Comparison of ENCODE assay signal across 8 cellular contexts in the genomic region with DNA sequence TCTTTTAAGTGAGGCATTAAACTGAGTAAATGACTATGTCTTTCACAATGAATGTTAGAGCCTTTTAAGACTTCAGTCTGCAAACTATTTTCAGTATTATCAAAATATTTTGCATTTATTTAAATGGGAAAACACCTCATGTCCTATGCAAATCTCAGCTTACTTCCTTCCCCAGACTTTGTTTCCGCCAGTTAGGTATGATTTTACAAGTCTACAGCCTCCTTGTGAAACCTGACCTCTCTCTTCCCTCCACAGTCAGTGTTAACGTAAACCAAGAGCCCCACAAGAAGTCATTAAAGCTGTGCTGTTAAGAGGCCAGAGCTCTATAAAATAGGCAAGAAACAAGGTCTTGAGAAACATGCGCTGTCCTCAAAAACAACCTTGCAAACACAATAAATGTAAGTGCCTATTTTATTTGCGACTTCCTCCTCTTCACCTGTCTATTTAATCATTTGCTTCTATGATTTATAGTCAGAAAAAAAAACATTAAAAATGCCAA. TPM values are rescaled to one million over a fixed set of nuclear protein-coding genes. Genes with fewer than 3 reads are reported as not detected.
DNase-seq lines count a peak whose midpoint lies in the region; ATAC-seq, FAIRE-seq and TF ChIP-seq lines count a peak whose summit lies in the region.

No MANE protein-coding gene starts in this region.

- no peaks in the 10 kb centered on the region for H3K9me3 ChIP-seq in kidney (ENCODE audit: control insufficient read depth in 1 of 2, low read length in 2 of 2)

- CTCF ChIA-PET in HEK293T (lab: Yijun Ruan, JAX), result no interaction called here

- no peaks in the 10 kb centered on the region for H3K4me1 ChIP-seq in kidney (ENCODE audit: control insufficient read depth in 1 of 2, insufficient read depth in 1 of 2, low read depth in 1 of 2, low read length in 2 of 2)

- POLR2A ChIA-PET in HEK293T (lab: Yijun Ruan, JAX), result no interaction called here

- intact Hi-C loops in kidney (cut with DNase I) (no loop called here), posterior vena cava (cut with DNase I) (no loop called here)

- no peak for FAIRE-seq in kidney (lab: Jason Lieb, UNC)

- H3K4me3 ChIP-seq in kidney (ENCODE audit: low read length in 2 of 2), result no peak overlapping the region

- TF ChIP-seq CTCF in kidney (IDR thresholded peaks at IDR 0.05; ENCODE audit: borderline replicate concordance, extremely low read depth, insufficient read depth), result no peak

- peak; percentile 62 for DNase-seq in HEK293T (ENCODE audit: extremely low spot score)
- DNase-seq in NCI-H1048 (lab: John Stamatoyannopoulos, UW), result peak; percentile 59
- peak; percentile 7 for DNase-seq in kidney tubule cell (ENCODE audit: low spot score)
- DNase-seq in kidney, result no peak
- no peak for DNase-seq in posterior vena cava (ENCODE audit: low spot score)
- DNase-seq in medulla oblongata (ENCODE audit: extremely low spot score), result no peak
- DNase-seq in AG20443 (ENCODE audit: low spot score), result no peak

- H3K9ac ChIP-seq in kidney (ENCODE audit: low read length in 2 of 2), result no peak overlapping the region

- H3K36me3 ChIP-seq in kidney (ENCODE audit: control insufficient read depth in 1 of 2, insufficient read depth in 2 of 2, low read length in 2 of 2), result no peaks in the 10 kb centered on the region

- peak; percentile 93 for ATAC-seq in GM18508 (IDR thresholded peaks at IDR 0.05; ENCODE audit: insufficient read depth, unreplicated experiment)

- H3K27ac ChIP-seq in kidney (ENCODE audit: low read depth in 2 of 2, low read length in 2 of 2), result no peak overlapping the region

TF ChIP-seq in HEK293T, 16 proteins besides CTCF, POLR2A, EP300 and RAD21:
- TF ChIP-seq NFRKB (IDR thresholded peaks at IDR 0.05) (no peak), LEF1 (IDR thresholded peaks at IDR 0.05; ENCODE audit: borderline replicate concordance) (no peak), SUZ12 (IDR thresholded peaks at IDR 0.05) (no peak), ARNT (IDR thresholded peaks at IDR 0.05) (0 out of 2 replicates have a peak, but pooled peaks have one; percentile 51), FOXM1 (IDR thresholded peaks at IDR 0.05; ENCODE audit: borderline replicate concordance) (no peak), TARDBP (IDR thresholded peaks at IDR 0.05) (no peak), L3MBTL2 (conservative IDR thresholded peaks at IDR 0.05) (no peak), BHLHE40 (IDR thresholded peaks at IDR 0.05; ENCODE audit: borderline replicate concordance) (no peak), CTBP1 (IDR thresholded peaks at IDR 0.05; ENCODE audit: borderline replicate concordance) (peak; percentile 93), ZNF384 (IDR thresholded peaks at IDR 0.05) (peak; percentile 73), SP1 (IDR thresholded peaks at IDR 0.05) (no peak), FOXA1 (IDR thresholded peaks at IDR 0.05) (peak; percentile 35; the same call in 1 of the 2 replicates), FOXK2 (IDR thresholded peaks at IDR 0.05) (no peak; the same call in 1 of the 2 replicates)
- TF ChIP-seq, protein P1, sequence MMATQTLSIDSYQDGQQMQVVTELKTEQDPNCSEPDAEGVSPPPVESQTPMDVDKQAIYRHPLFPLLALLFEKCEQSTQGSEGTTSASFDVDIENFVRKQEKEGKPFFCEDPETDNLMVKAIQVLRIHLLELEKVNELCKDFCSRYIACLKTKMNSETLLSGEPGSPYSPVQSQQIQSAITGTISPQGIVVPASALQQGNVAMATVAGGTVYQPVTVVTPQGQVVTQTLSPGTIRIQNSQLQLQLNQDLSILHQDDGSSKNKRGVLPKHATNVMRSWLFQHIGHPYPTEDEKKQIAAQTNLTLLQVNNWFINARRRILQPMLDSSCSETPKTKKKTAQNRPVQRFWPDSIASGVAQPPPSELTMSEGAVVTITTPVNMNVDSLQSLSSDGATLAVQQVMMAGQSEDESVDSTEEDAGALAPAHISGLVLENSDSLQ (IDR thresholded peaks at IDR 0.05), result peak; percentile 94
TF ChIP-seq in HEK293T: peak in this region for 5.

RNA-seq across cellular contexts. Expression of a gene that starts 48.3 kb away (rescaled TPM):
- total RNA-seq in kidney, result 6.4 TPM
- polyA plus RNA-seq in kidney (ENCODE audit: insufficient read depth, low read depth, low replicate concordance), result 0.84 TPM
- total RNA-seq in posterior vena cava, result 1 to 10 TPM; 1.0 to 1.3 TPM

Comparison
In these comparisons a context has a peak if more than half of its experiments do, and no peak if none do; other contexts are left out.
1. DNase-seq: peak in HEK293T (single experiment), NCI-H1048 (single experiment) and kidney tubule cell (single experiment); none in kidney (single experiment), posterior vena cava (single experiment), medulla oblongata (single experiment) and AG20443 (single experiment).